Comparison of ENCODE assay signal across 13 cellular contexts in genomic region chr5:84393969-84394368, GRCh38. TPM values are rescaled to one million over a fixed set of nuclear protein-coding genes. Genes with fewer than 3 reads are reported as not detected.
A peak's percentile ranks its signal among the peaks of the same experiment; 100 is the strongest.
DNase-seq lines count a peak whose midpoint lies in the region; TF ChIP-seq lines count a peak whose summit lies in the region.
"Had no signal": no experiment of that assay in that cellular context is flagged by ENCODE, and none has a peak within 500 bp of the region (broad histone marks: within the 10 kb centered on the region; RNA-seq: fewer than 3 reads in every experiment).

No MANE protein-coding gene starts in this region.

- intact Hi-C loops in activated T-helper 2 cell treated with anti-CD3 and anti-CD28 coated beads, Interferon-gamma antibody, Interleukin-2, Interleukin-4, amounts not matched to agents 10 μg/mL and 5 μg/mL and 100 μg/mL, durations not matched to agents 14 hours and 24 hours and 36 hours (cut with micrococcal nuclease) = no loop called here

- H3K4me3 Mint-ChIP-seq in activated T-helper 2 cell treated with anti-CD3 and anti-CD28 coated beads, Interferon-gamma antibody, Interleukin-2, Interleukin-4, amounts not matched to agents 10 μg/mL and 5 μg/mL and 100 μg/mL, durations not matched to agents 14 hours and 24 hours and 36 hours (ENCODE audit: low read depth) = no peak overlapping the region

- no peak for TF ChIP-seq CTCF in epithelial cell of esophagus (IDR thresholded peaks at IDR 0.05; ENCODE audit: insufficient read depth, low read depth, low read length, missing control alignments)

- no peaks in the 10 kb centered on the region for H3K4me1 Mint-ChIP-seq in activated T-helper 2 cell treated with anti-CD3 and anti-CD28 coated beads, Interferon-gamma antibody, Interleukin-2, Interleukin-4, amounts not matched to agents 10 μg/mL and 5 μg/mL and 100 μg/mL, durations not matched to agents 14 hours and 24 hours and 36 hours (ENCODE audit: low read depth)

- no peaks in the 10 kb centered on the region for H3K36me3 Mint-ChIP-seq in activated T-helper 2 cell treated with anti-CD3 and anti-CD28 coated beads, Interferon-gamma antibody, Interleukin-2, Interleukin-4, amounts not matched to agents 10 μg/mL and 5 μg/mL and 100 μg/mL, durations not matched to agents 14 hours and 24 hours and 36 hours (ENCODE audit: low read depth)

- H3K9me3 Mint-ChIP-seq in activated T-helper 2 cell treated with anti-CD3 and anti-CD28 coated beads, Interferon-gamma antibody, Interleukin-2, Interleukin-4, amounts not matched to agents 10 μg/mL and 5 μg/mL and 100 μg/mL, durations not matched to agents 14 hours and 24 hours and 36 hours = no peaks in the 10 kb centered on the region

- no peak overlapping the region for H3K4me3 ChIP-seq in epithelial cell of esophagus (ENCODE audit: low read length)

- H3K27ac ChIP-seq in substantia nigra (ENCODE audit: low read depth, low read length, poor library complexity, severe bottlenecking) = no peak overlapping the region

- no peaks in the 10 kb centered on the region for H3K27me3 Mint-ChIP-seq in activated T-helper 2 cell treated with anti-CD3 and anti-CD28 coated beads, Interferon-gamma antibody, Interleukin-2, Interleukin-4, amounts not matched to agents 10 μg/mL and 5 μg/mL and 100 μg/mL, durations not matched to agents 14 hours and 24 hours and 36 hours (ENCODE audit: low read depth)

- peak; percentile 30 for DNase-seq in H4 (ENCODE audit: low spot score)
- peak; percentile 85 for DNase-seq in RKO (ENCODE audit: low spot score)
- peak; percentile 95 for DNase-seq in epithelial cell of esophagus (ENCODE audit: low read depth)
- peak; percentile 95 for DNase-seq in renal cortical epithelial cell (ENCODE audit: low read depth)
- DNase-seq in NCI-H146 (lab: John Stamatoyannopoulos, UW) = no peak
- no peak for DNase-seq in substantia nigra (lab: John Stamatoyannopoulos, UW)
- no peak for DNase-seq in activated T-helper 2 cell treated with anti-CD3 and anti-CD28 coated beads, Interferon-gamma antibody, Interleukin-2, Interleukin-4, amounts not matched to agents 10 μg/mL and 5 μg/mL and 100 μg/mL, durations not matched to agents 14 hours and 24 hours and 36 hours (ENCODE audit: low spot score)
- DNase-seq in COR-L47 (lab: John Stamatoyannopoulos, UW) = no peak
- DNase-seq: activated CD4-positive, CD25-positive, alpha-beta regulatory T cell; central memory CD4-positive, alpha-beta T cell; DMS53; SHP77 treated with DMSO at 0.1 percent for 48 hours had no signal

- H3K27ac Mint-ChIP-seq in activated T-helper 2 cell treated with anti-CD3 and anti-CD28 coated beads, Interferon-gamma antibody, Interleukin-2, Interleukin-4, amounts not matched to agents 10 μg/mL and 5 μg/mL and 100 μg/mL, durations not matched to agents 14 hours and 24 hours and 36 hours = no peak overlapping the region

RNA-seq across cellular contexts. Expression of gene EDIL3, which starts 9.3 kb away (rescaled TPM):
- 178 and 227 TPM in 2 replicates for total RNA-seq in H4 (2014; rRNA removed; shearing (Covaris generic))
- 6.9 and 10.1 TPM in 2 replicates for total RNA-seq in renal cortical epithelial cell
- not detected in 2 replicates for total RNA-seq in activated T-helper 2 cell treated with anti-CD3 and anti-CD28 coated beads, Interferon-gamma antibody, Interleukin-2, Interleukin-4, amounts not matched to agents 10 μg/mL and 5 μg/mL and 100 μg/mL, durations not matched to agents 14 hours and 24 hours and 36 hours
- total RNA-seq: HepG2 had no signal

Comparison
In these comparisons a context has a peak if more than half of its experiments do, and no peak if none do; other contexts are left out.
1. DNase-seq: peak in H4 (single experiment), RKO (single experiment), epithelial cell of esophagus (single experiment) and renal cortical epithelial cell (single experiment); none in NCI-H146 (single experiment), substantia nigra (0 of 49), activated T-helper 2 cell treated with anti-CD3 and anti-CD28 coated beads, Interferon-gamma antibody, Interleukin-2, Interleukin-4, amounts not matched to agents 10 μg/mL and 5 μg/mL and 100 μg/mL, durations not matched to agents 14 hours and 24 hours and 36 hours (single experiment) and COR-L47 (single experiment).
2. RNA of gene EDIL3, which starts 9.3 kb away (total RNA-seq): 178 to 227 TPM in H4; 6.9 to 10.1 TPM in renal cortical epithelial cell and not detected in activated T-helper 2 cell treated with anti-CD3 and anti-CD28 coated beads, Interferon-gamma antibody, Interleukin-2, Interleukin-4, amounts not matched to agents 10 μg/mL and 5 μg/mL and 100 μg/mL, durations not matched to agents 14 hours and 24 hours and 36 hours; every median in the first group is over 10 times any median in the second.